In genomic region chr20:44475694-44476560, GRCh38 we compare ENCODE assay signal across 8 cellular contexts. TPM values are rescaled to one million over a fixed set of nuclear protein-coding genes. Genes with fewer than 3 reads are reported as not detected.
DNase-seq lines count a peak whose midpoint lies in the region; ATAC-seq and TF ChIP-seq lines count a peak whose summit lies in the region.

Gene TTPAL, plus strand, starts transcription at chr20:44475874. Its CDS starts 4,126 bp downstream, at chr20:44480000.

- H2AFZ ChIP-seq in OCI-LY1 (ENCODE audit: low read length), result 0 out of 2 replicates have a peak within 1 kb of the TSS, but pooled peaks have one; percentile 48

- H3K27me3 ChIP-seq in HUES64 (ENCODE audit: insufficient read depth, low read length) (no peaks in the 10 kb centered on the region), OCI-LY1 (ENCODE audit: insufficient read depth, low read length) (no peaks in the 10 kb centered on the region), mononuclear cell (ENCODE audit: insufficient read depth, low read length) (no peaks in the 10 kb centered on the region)

- ATAC-seq in GM21515 (IDR thresholded peaks at IDR 0.05; ENCODE audit: unreplicated experiment), result peak; percentile 90

- H3F3A ChIP-seq in OCI-LY1 (ENCODE audit: insufficient read depth, low read length), result no peaks in the 10 kb centered on the region

- no peaks in the 10 kb centered on the region for H4K20me1 ChIP-seq in OCI-LY1 (ENCODE audit: insufficient read depth, low read length)

- H3K36me3 ChIP-seq in HUES64 (ENCODE audit: insufficient read depth, low read length) (peaks cover 11% of the 10 kb centered on the region), OCI-LY1 (ENCODE audit: insufficient read depth, low read length) (peaks cover 11% of the 10 kb centered on the region; the same call in 1 of the 2 replicates)

- no peaks in the 10 kb centered on the region for H3K9me3 ChIP-seq in HUES64 (ENCODE audit: insufficient read depth, low read depth, low read length)
- no peaks in the 10 kb centered on the region for H3K9me3 ChIP-seq in OCI-LY1 (ENCODE audit: low read length)
- H3K9me3 ChIP-seq in mononuclear cell (ENCODE audit: low read depth, low read length), result no peaks in the 10 kb centered on the region

- peak within 1 kb of the TSS; percentile 87 for H3K4me2 ChIP-seq in OCI-LY1 (ENCODE audit: low read length)

- 3% methylated on average over 55 of the region's 55 CpGs for WGBS in HUES64

- H3K27ac ChIP-seq in HUES64 (ENCODE audit: low read depth, low read length) (peak within 1 kb of the TSS; percentile 82), OCI-LY1 (ENCODE audit: low read depth, low read length, poor library complexity, severe bottlenecking) (peak within 1 kb of the TSS; percentile 54)

- no peaks in the 10 kb centered on the region for H3K9me2 ChIP-seq in OCI-LY1 (ENCODE audit: low read depth, low read length)

- DNase-seq in D341Med (ENCODE audit: low spot score) (peak; percentile 98), epidermal melanocyte (ENCODE audit: insufficient read length, low spot score) (peak; percentile 69)
- DNase-seq in activated CD8-positive, alpha-beta memory T cell treated with anti-CD3 and anti-CD28 coated beads, Interleukin-2, amount 50 U/mL, for 48 hours, result peak; percentile 97
- peak; percentile 88 to 90 for DNase-seq in stimulated activated CD8-positive, alpha-beta memory T cell treated with anti-CD3 and anti-CD28 coated beads, Interleukin-2, amount 100 ng/mL, for 48 hours (ENCODE audit: low read depth in 2 of 2)

- H3K79me2 ChIP-seq in OCI-LY1 (ENCODE audit: insufficient read depth, low read length), result peaks cover 9% of the 10 kb centered on the region; the same call in 1 of the 2 replicates

- H3K9ac ChIP-seq in HUES64 (ENCODE audit: low read depth, low read length) (peak within 1 kb of the TSS; percentile 81), OCI-LY1 (ENCODE audit: low read length) (peak within 1 kb of the TSS; percentile 78)

- H3K4me3 ChIP-seq in HUES64 (ENCODE audit: low read length), result peak within 1 kb of the TSS; percentile 83
- peak within 1 kb of the TSS; percentile 85 for H3K4me3 ChIP-seq in OCI-LY1 (ENCODE audit: low read depth, low read length, poor library complexity, severe bottlenecking)
- H3K4me3 ChIP-seq in mononuclear cell (ENCODE audit: low read length), result peak within 1 kb of the TSS; percentile 71

- TF ChIP-seq CTCF in OCI-LY1 (IDR thresholded peaks at IDR 0.05; ENCODE audit: low read length), result no peak

- peaks cover 10% of the 10 kb centered on the region; the same call in 1 of the 2 replicates for H3K4me1 ChIP-seq in HUES64 (ENCODE audit: insufficient read depth, low read length)
- peaks cover 41% of the 10 kb centered on the region for H3K4me1 ChIP-seq in OCI-LY1 (ENCODE audit: insufficient read depth, low read length, severe bottlenecking)
- H3K4me1 ChIP-seq in mononuclear cell (ENCODE audit: insufficient read depth, low read length), result peaks cover 22% of the 10 kb centered on the region

RNA-seq across cellular contexts. Expression of gene TTPAL, which starts in this region (rescaled TPM):
- polyA plus RNA-seq in HUES64 (2013, experiment 1 of 2), result 8.4 TPM
- polyA plus RNA-seq in HUES64 (2013, experiment 2 of 2), result 8.4 TPM
- total RNA-seq in mononuclear cell, result 4.7 TPM

Comparison
In these comparisons a context has a peak if more than half of its experiments do, and no peak if none do; other contexts are left out.
1. Peak in every context shown above with its lines: DNase-seq, ATAC-seq, H3K4me3 ChIP-seq and H3K27ac ChIP-seq.